Comparison of ENCODE assay signal across 10 cellular contexts in genomic region chr4:139887962-139888735, GRCh38.
A peak's percentile ranks its signal among the peaks of the same experiment; 100 is the strongest.
DNase-seq lines count a peak whose midpoint lies in the region; ATAC-seq and TF ChIP-seq lines count a peak whose summit lies in the region.
"Had no signal": no experiment of that assay in that cellular context is flagged by ENCODE, and none has a peak within 500 bp of the region (broad histone marks: within the 10 kb centered on the region; RNA-seq: fewer than 3 reads in every experiment).

No MANE protein-coding gene starts in this region.

- H3K4me3 Mint-ChIP-seq in H9, result no peak overlapping the region
- H3K4me3 Mint-ChIP-seq: activated CD4-positive, alpha-beta T cell treated with anti-CD3 and anti-CD28 coated beads, Interleukin-2, amount 10 ng/mL, durations not matched to agents 24 days and 14 days; stimulated activated naive CD8-positive, alpha-beta T cell treated with anti-CD3 and anti-CD28 coated beads, Interleukin-15, Interleukin-2, amounts not matched to agents 100 ng/mL and 50 ng/mL, for 24 hours had no signal

- no peaks in the 10 kb centered on the region for H3K9me3 Mint-ChIP-seq in H9

- H3K27ac ChIP-seq in upper lobe of right lung, result peak overlapping the region; percentile 71
- no peak overlapping the region for H3K27ac ChIP-seq in H9 (ENCODE audit: insufficient read length, low read depth, low read length)

- H2BK12ac ChIP-seq in H9 (ENCODE audit: insufficient read length, low read depth, low read length), result no peak overlapping the region

- H3K56ac ChIP-seq in H9 (ENCODE audit: insufficient read length, low read depth, low read length), result no peak overlapping the region

- H2AK5ac ChIP-seq in H9 (ENCODE audit: insufficient read length, low read length), result no peak overlapping the region

- H3K4ac ChIP-seq in H9 (ENCODE audit: low read depth, low read length), result no peak overlapping the region

- peaks cover 18 to 20% of the 10 kb centered on the region in 2 experiments for H3K4me1 Mint-ChIP-seq in H9

- no peak overlapping the region for H2AFZ ChIP-seq in H9 (ENCODE audit: low read length)

- H4K5ac ChIP-seq in H9 (ENCODE audit: insufficient read length, low read depth, low read length), result no peak overlapping the region

- H3K4me3 ChIP-seq in upper lobe of right lung, result no peak overlapping the region

- no peak for TF ChIP-seq CTCF in upper lobe of right lung (IDR thresholded peaks at IDR 0.05)
- no peak for TF ChIP-seq CTCF in H9 (conservative IDR thresholded peaks at IDR 0.05)

- H3K36me3 Mint-ChIP-seq in H9 (ENCODE audit: insufficient read depth in 1 of 3, low read depth in 3 of 3), result peaks cover 0 to 4% (median 3%) of the 10 kb centered on the region in 3 experiments; a peak in 2 of 7 replicates

- H2BK5ac ChIP-seq in H9 (ENCODE audit: insufficient read length, low read length), result no peak overlapping the region

- no peak overlapping the region for H3K23ac ChIP-seq in H9 (ENCODE audit: insufficient read length, low read depth, low read length)

- no peaks in the 10 kb centered on the region for H3K27me3 ChIP-seq in upper lobe of right lung
- H3K27me3 ChIP-seq in H9 (ENCODE audit: insufficient read depth, low read length), result no peaks in the 10 kb centered on the region

- no peak overlapping the region for H2BK15ac ChIP-seq in H9 (ENCODE audit: low read depth, low read length)

- no peak overlapping the region for H3K4me2 ChIP-seq in H9 (ENCODE audit: insufficient read depth, insufficient read length, low read length)

- no peak overlapping the region for H3K14ac ChIP-seq in H9 (ENCODE audit: insufficient read depth, low read length)

- no peaks in the 10 kb centered on the region for H3K23me2 ChIP-seq in H9 (ENCODE audit: insufficient read length, low read depth, low read length, poor library complexity, severe bottlenecking)

- no peak overlapping the region for H2BK120ac ChIP-seq in H9 (ENCODE audit: low read depth, low read length, poor library complexity, severe bottlenecking)

- H3T11ph ChIP-seq in H9 (ENCODE audit: low read length), result no peak overlapping the region

- no peaks in the 10 kb centered on the region for H3K36me3 ChIP-seq in upper lobe of right lung

- H4K8ac ChIP-seq in H9 (replicated peaks; ENCODE audit: insufficient read length, low read depth, low read length), result no peak overlapping the region

- peaks cover 21% of the 10 kb centered on the region for H3K4me1 ChIP-seq in upper lobe of right lung
- H3K4me1 ChIP-seq in H9 (ENCODE audit: insufficient read depth, low read length), result no peaks in the 10 kb centered on the region; the same call in 1 of the 2 replicates

- no peaks in the 10 kb centered on the region for H3K79me2 ChIP-seq in H9 (ENCODE audit: insufficient read depth, low read length)

- no peak overlapping the region for H3K18ac ChIP-seq in H9 (ENCODE audit: insufficient read length, low read depth, low read length)

- no peak overlapping the region for H2BK20ac ChIP-seq in H9 (ENCODE audit: low read depth, low read length, poor library complexity, severe bottlenecking)

- no CpG with 5 or more reads among the region's 6 CpGs for WGBS in H9 (ENCODE audit: extremely low coverage, insufficient read length, low lambda C conversion rate)

- H3K9me3 ChIP-seq in upper lobe of right lung (no peaks in the 10 kb centered on the region), H9 (ENCODE audit: control insufficient read depth, low read depth, low read length) (no peaks in the 10 kb centered on the region)

- no peak overlapping the region for H3K9ac ChIP-seq in H9 (ENCODE audit: extremely low read depth, insufficient read length, low read length)

- peak; percentile 50 for DNase-seq in NCI-H345 (lab: John Stamatoyannopoulos, UW)
- DNase-seq in NCI-H345 treated with DMSO at 0.1 percent for 48 hours (lab: John Stamatoyannopoulos, UW; ENCODE audit: unreplicated experiment), result no peak
- peak; percentile 49 to 77 for DNase-seq in NCI-H526 (lab: John Stamatoyannopoulos, UW)
- DNase-seq in germinal center (ENCODE audit: low spot score), result peak; percentile 57
- peak; percentile 73 for DNase-seq in upper lobe of right lung
- no peak for DNase-seq in stimulated activated naive CD4-positive, alpha-beta T cell treated with Interleukin-2 at 50 U/mL for 16 hours (lab: John Stamatoyannopoulos, UW)
- DNase-seq in H9, result no peak
- DNase-seq in SW 1271 (lab: John Stamatoyannopoulos, UW), result no peak
- DNase-seq: activated CD4-positive, alpha-beta T cell treated with anti-CD3 and anti-CD28 coated beads, Interleukin-2, amount 10 ng/mL, durations not matched to agents 24 days and 14 days had no signal

- no peaks in the 10 kb centered on the region; the same call in 1 of the 2 replicates for H3K27me3 Mint-ChIP-seq in H9 (ENCODE audit: low read depth)
- H3K27me3 Mint-ChIP-seq: stimulated activated naive CD8-positive, alpha-beta T cell treated with anti-CD3 and anti-CD28 coated beads, Interleukin-15, Interleukin-2, amounts not matched to agents 100 ng/mL and 50 ng/mL, for 24 hours had no signal

- intact Hi-C loops in upper lobe of right lung (cut with DNase I), result no loop called here

- H4K20me1 ChIP-seq in H9 (ENCODE audit: control insufficient read depth, insufficient read depth, insufficient read length), result no peaks in the 10 kb centered on the region

- no peaks in the 10 kb centered on the region for H3K79me1 ChIP-seq in H9 (ENCODE audit: insufficient read depth, low read depth, low read length, poor library complexity, severe bottlenecking)

- no peak overlapping the region for H3K27ac Mint-ChIP-seq in H9
- H3K27ac Mint-ChIP-seq: activated CD4-positive, alpha-beta T cell treated with anti-CD3 and anti-CD28 coated beads, Interleukin-2, amount 10 ng/mL, durations not matched to agents 24 days and 14 days; stimulated activated naive CD8-positive, alpha-beta T cell treated with anti-CD3 and anti-CD28 coated beads, Interleukin-15, Interleukin-2, amounts not matched to agents 100 ng/mL and 50 ng/mL, for 24 hours had no signal

- no peak overlapping the region for H4K91ac ChIP-seq in H9 (ENCODE audit: insufficient read length, low read depth, low read length)

- ATAC-seq in upper lobe of right lung, result peak; percentile 82

Comparison
In these comparisons a context has a peak if more than half of its experiments do, and no peak if none do; other contexts are left out.
1. DNase-seq: peak in NCI-H345 (single experiment), NCI-H526 (2 of 2), germinal center (single experiment) and upper lobe of right lung (single experiment); none in NCI-H345 treated with DMSO at 0.1 percent for 48 hours (single experiment), stimulated activated naive CD4-positive, alpha-beta T cell treated with Interleukin-2 at 50 U/mL for 16 hours (single experiment), H9 (single experiment) and SW 1271 (0 of 2).